In the genomic region with DNA sequence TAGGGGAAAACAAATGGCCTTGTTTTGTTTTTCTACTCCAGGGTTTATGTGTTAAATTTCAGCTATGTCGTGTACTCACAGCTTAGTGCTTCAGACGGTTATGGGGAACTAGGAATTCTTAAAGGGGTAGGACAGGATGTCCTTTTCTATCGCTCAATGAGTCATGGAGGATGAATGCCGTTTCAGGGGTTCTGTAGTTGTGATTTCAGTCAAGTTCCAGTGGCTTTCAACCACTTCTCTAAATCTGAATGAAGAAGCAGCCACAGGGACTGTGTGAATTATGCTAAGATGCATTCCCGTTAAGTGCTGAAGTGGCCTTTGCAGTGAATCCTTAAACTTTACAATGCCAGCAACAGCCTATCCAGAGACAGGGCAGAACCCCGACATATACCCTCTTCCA, we compare ENCODE assay signal across 9 cellular contexts.
A peak's percentile ranks its signal among the peaks of the same experiment; 100 is the strongest.
DNase-seq lines count a peak whose midpoint lies in the region; ATAC-seq and TF ChIP-seq lines count a peak whose summit lies in the region.
"Had no signal": no experiment of that assay in that cellular context is flagged by ENCODE, and none has a peak within 500 bp of the region (broad histone marks: within the 10 kb centered on the region; RNA-seq: fewer than 3 reads in every experiment).

No MANE protein-coding gene starts in this region.

- DNase-seq in fibroblast of gingiva (ENCODE audit: low read depth) = peak; percentile 39
- DNase-seq in osteocyte (ENCODE audit: extremely low spot score, unreplicated experiment) = no peak
- DNase-seq in ovary = no peak
- no peak for DNase-seq in activated CD4-positive, alpha-beta T cell treated with anti-CD3 and anti-CD28 coated beads for 4 hours
- no peak for DNase-seq in activated CD4-positive, alpha-beta T cell treated with anti-CD3 and anti-CD28 coated beads, Interleukin-2, amount 10 ng/mL, durations not matched to agents 24 days and 14 days

- no peaks in the 10 kb centered on the region for H3K9me2 ChIP-seq in OCI-LY1 (ENCODE audit: low read depth, low read length)

- ATAC-seq in GM18867 (IDR thresholded peaks at IDR 0.05; ENCODE audit: unreplicated experiment) (peak; percentile 79), HG02798 (IDR thresholded peaks at IDR 0.05; ENCODE audit: poor library complexity, unreplicated experiment) (peak; percentile 84)

- peaks cover 37% of the 10 kb centered on the region for H3K4me1 Mint-ChIP-seq in osteocyte (ENCODE audit: unreplicated experiment)
- peaks cover 10% of the 10 kb centered on the region for H3K4me1 Mint-ChIP-seq in activated CD4-positive, alpha-beta T cell treated with anti-CD3 and anti-CD28 coated beads, Interleukin-2, amount 10 ng/mL, durations not matched to agents 24 days and 14 days

- H3K27me3 ChIP-seq in OCI-LY1 (ENCODE audit: insufficient read depth, low read length) (no peaks in the 10 kb centered on the region), ovary (no peaks in the 10 kb centered on the region)

- H3K9ac ChIP-seq in OCI-LY1 (ENCODE audit: low read length) = peak overlapping the region; percentile 74

- no peak overlapping the region for H2AFZ ChIP-seq in OCI-LY1 (ENCODE audit: low read length)

- peak overlapping the region; percentile 62 for H3K4me2 ChIP-seq in OCI-LY1 (ENCODE audit: low read length)

- H3K27ac Mint-ChIP-seq in osteocyte (ENCODE audit: unreplicated experiment) = peak overlapping the region; percentile 15
- H3K27ac Mint-ChIP-seq in activated CD4-positive, alpha-beta T cell treated with anti-CD3 and anti-CD28 coated beads, Interleukin-2, amount 10 ng/mL, durations not matched to agents 24 days and 14 days = no peak overlapping the region
- H3K27ac Mint-ChIP-seq: T-helper 1 cell treated with Interleukin-12 subunit alpha and Interleukin-12 subunit beta and Interleukin-4 antibody, amounts not matched to agents 30 μg/mL and 1 μg/mL, for 36 hours had no signal

- H3K4me3 Mint-ChIP-seq in osteocyte (ENCODE audit: unreplicated experiment) = no peak overlapping the region
- no peak overlapping the region for H3K4me3 Mint-ChIP-seq in activated CD4-positive, alpha-beta T cell treated with anti-CD3 and anti-CD28 coated beads, Interleukin-2, amount 10 ng/mL, durations not matched to agents 24 days and 14 days
- H3K4me3 Mint-ChIP-seq: T-helper 1 cell treated with Interleukin-12 subunit alpha and Interleukin-12 subunit beta and Interleukin-4 antibody, amounts not matched to agents 30 μg/mL and 1 μg/mL, for 36 hours had no signal

- H3F3A ChIP-seq in OCI-LY1 (ENCODE audit: insufficient read depth, low read length) = no peaks in the 10 kb centered on the region; the same call in 1 of the 2 replicates

- H3K9me3 Mint-ChIP-seq in osteocyte (ENCODE audit: unreplicated experiment) = no peaks in the 10 kb centered on the region
- no peaks in the 10 kb centered on the region for H3K9me3 Mint-ChIP-seq in activated CD4-positive, alpha-beta T cell treated with anti-CD3 and anti-CD28 coated beads, Interleukin-2, amount 10 ng/mL, durations not matched to agents 24 days and 14 days
- H3K9me3 Mint-ChIP-seq: T-helper 1 cell treated with Interleukin-12 subunit alpha and Interleukin-12 subunit beta and Interleukin-4 antibody, amounts not matched to agents 30 μg/mL and 1 μg/mL, for 36 hours had no signal

- no peaks in the 10 kb centered on the region for H4K20me1 ChIP-seq in OCI-LY1 (ENCODE audit: insufficient read depth, low read length)

- H3K27ac ChIP-seq in OCI-LY1 (ENCODE audit: low read depth, low read length, poor library complexity, severe bottlenecking) (peak overlapping the region; percentile 96), ovary (peak overlapping the region in 1 of 2 donors; percentile 46)

- no peak for TF ChIP-seq EP300 in ovary (IDR thresholded peaks at IDR 0.05)

- no peaks in the 10 kb centered on the region for H3K27me3 Mint-ChIP-seq in osteocyte (ENCODE audit: unreplicated experiment)
- no peaks in the 10 kb centered on the region for H3K27me3 Mint-ChIP-seq in activated CD4-positive, alpha-beta T cell treated with anti-CD3 and anti-CD28 coated beads, Interleukin-2, amount 10 ng/mL, durations not matched to agents 24 days and 14 days

- H3K79me2 ChIP-seq in OCI-LY1 (ENCODE audit: insufficient read depth, low read length) = no peaks in the 10 kb centered on the region

- intact Hi-C loops in ovary (cut with DNase I) = loop anchor here in 3 of 4 donors (10.0 kb wide), 2 partner anchors 1227 to 1237 kb away; a partner anchor contains a TSS
- intact Hi-C loops in activated CD4-positive, alpha-beta T cell treated with anti-CD3 and anti-CD28 coated beads, Interleukin-2, amount 10 ng/mL, durations not matched to agents 24 days and 14 days (cut with micrococcal nuclease) = loop anchor here (5.0 kb wide), 1 partner anchor 429 kb away; no protein-coding TSS in a partner anchor

- no peaks in the 10 kb centered on the region for H3K36me3 ChIP-seq in OCI-LY1 (ENCODE audit: insufficient read depth, low read length)
- H3K36me3 ChIP-seq in ovary = no peaks in the 10 kb centered on the region

- H3K4me1 ChIP-seq in OCI-LY1 (ENCODE audit: insufficient read depth, low read length, severe bottlenecking) (peaks cover 69% of the 10 kb centered on the region), ovary (ENCODE audit: insufficient read depth) (peaks cover 18% of the 10 kb centered on the region)

- TF ChIP-seq CTCF in OCI-LY1 (IDR thresholded peaks at IDR 0.05; ENCODE audit: low read length) (no peak), osteocyte (IDR thresholded peaks at IDR 0.05) (no peak), ovary (IDR thresholded peaks at IDR 0.05) (no peak)

- H3K9me3 ChIP-seq in OCI-LY1 (ENCODE audit: low read length) (no peaks in the 10 kb centered on the region), ovary (no peaks in the 10 kb centered on the region)

- peak overlapping the region; percentile 25 for H3K4me3 ChIP-seq in OCI-LY1 (ENCODE audit: low read depth, low read length, poor library complexity, severe bottlenecking)
- H3K4me3 ChIP-seq in ovary = no peak overlapping the region

- no peak for TF ChIP-seq POLR2A in ovary (IDR thresholded peaks at IDR 0.05)

- WGBS in ovary, 3 donors = 36 to 49% (median 36%) methylated on average over 6 of the region's 6 CpGs

- no peaks in the 10 kb centered on the region for H3K36me3 Mint-ChIP-seq in osteocyte (ENCODE audit: unreplicated experiment)
- H3K36me3 Mint-ChIP-seq in activated CD4-positive, alpha-beta T cell treated with anti-CD3 and anti-CD28 coated beads, Interleukin-2, amount 10 ng/mL, durations not matched to agents 24 days and 14 days (ENCODE audit: low read depth) = no peaks in the 10 kb centered on the region
